ENCODE assay signal across 8 cellular contexts in genomic region chr9:135504262-135505229, GRCh38. TPM values are rescaled to one million over a fixed set of nuclear protein-coding genes. Genes with fewer than 3 reads are reported as not detected.
DNase-seq lines count a peak whose midpoint lies in the region; ATAC-seq, FAIRE-seq and TF ChIP-seq lines count a peak whose summit lies in the region.

No MANE protein-coding gene starts in this region.

- no peak overlapping the region for H2AFZ ChIP-seq in PC-3 (ENCODE audit: low read length)

- H3K36me3 ChIP-seq in PC-3 (ENCODE audit: low read depth, low read length): peaks cover 6% of the 10 kb centered on the region; the same call in 1 of the 2 replicates

- H3K27ac ChIP-seq in PC-3 (ENCODE audit: low read length): no peak overlapping the region

- peaks cover 22% of the 10 kb centered on the region for H3K79me2 ChIP-seq in PC-3 (ENCODE audit: low read length)

- peaks cover 7% of the 10 kb centered on the region for H3K4me1 ChIP-seq in PC-3 (ENCODE audit: insufficient read depth, low read length)

- POLR2A ChIA-PET in PC-3 (lab: Charles Lee; ENCODE audit: unreplicated experiment): no interaction called here

- no peak overlapping the region for H3K4me2 ChIP-seq in PC-3 (ENCODE audit: low read length)

- TF ChIP-seq CTCF in AG09319 (IDR thresholded peaks at IDR 0.05; ENCODE audit: low read depth, low read length) (peak; percentile 90), PC-3 (conservative IDR thresholded peaks at IDR 0.05; ENCODE audit: low read depth, low read length) (peak; percentile 70)

- DNase-seq in AG09319 (ENCODE audit: extremely low read depth, low read depth): no peak
- peak; percentile 33 for DNase-seq in GM18507 (ENCODE audit: extremely low spot score, insufficient read length, low read depth)
- DNase-seq in PC-3: peak; percentile 42
- peak; percentile 36 for DNase-seq in activated effector memory CD4-positive, alpha-beta T cell treated with Interleukin-2 at 50 U/mL for 16 hours
- DNase-seq in frontal cortex (ENCODE audit: low spot score in 2 of 2): peak; percentile 70 to 85
- DNase-seq in posterior cingulate gyrus: peak; percentile 54 to 95 (median 74)

- H3K9me2 ChIP-seq in PC-3 (replicated peaks; ENCODE audit: low read length): no peaks in the 10 kb centered on the region

- no TSS peak for BruUV-seq in PC-3 (replicated peaks; lab: Mats Ljungman, UMichigan)

- no peaks in the 10 kb centered on the region for H3K27me3 ChIP-seq in PC-3 (ENCODE audit: low read length)

- FAIRE-seq in GM18507 (lab: Jason Lieb, UNC) (peak; percentile 81), frontal cortex (lab: Jason Lieb, UNC) (no peak)

- CTCF ChIA-PET in PC-3 (lab: Charles Lee): interaction anchor here (0.6 kb wide), 1 partner anchor 40 kb away, joined by 7 read pairs; no protein-coding TSS in a partner anchor

- H3F3A ChIP-seq in PC-3 (ENCODE audit: low read length, unreplicated experiment): no peaks in the 10 kb centered on the region

- H3K9ac ChIP-seq in PC-3 (ENCODE audit: low read length): no peak overlapping the region

- intact Hi-C loops in PC-3 (cut with micrococcal nuclease) (no loop called here), posterior cingulate gyrus (cut with DNase I) (loop anchor here (5.0 kb wide), 1 partner anchor 403 kb away; the partner anchor contains the start of gene CAMSAP1)

- peak; percentile 15; the same call in 1 of the 2 replicates for ATAC-seq in PC-3
- no peak for ATAC-seq in HG02798 (IDR thresholded peaks at IDR 0.05; ENCODE audit: poor library complexity, unreplicated experiment)
- ATAC-seq in GM19455 (IDR thresholded peaks at IDR 0.05; ENCODE audit: unreplicated experiment): no peak

- no peaks in the 10 kb centered on the region for H3K9me3 ChIP-seq in PC-3 (ENCODE audit: low read length)

- H3K4me3 ChIP-seq in PC-3 (ENCODE audit: low read length): no peak overlapping the region

- H4K20me1 ChIP-seq in PC-3 (ENCODE audit: low read length): no peaks in the 10 kb centered on the region

RNA-seq across cellular contexts. Expression of gene MRPS2, which starts 4.1 kb away (rescaled TPM):
- 62.4 and 73.4 TPM in 2 replicates for total RNA-seq in PC-3 (2014; rRNA removed)
- 13.9 TPM for total RNA-seq in frontal cortex

RNA-seq across cellular contexts. Expression of gene LCN1, which starts 16.7 kb away (rescaled TPM):
- total RNA-seq in PC-3 (2014; rRNA removed): not detected in 2 replicates
- not detected for total RNA-seq in frontal cortex

RNA-seq across cellular contexts. Expression of gene PPP1R26, which starts 25.0 kb away (rescaled TPM):
- total RNA-seq in PC-3 (2014; rRNA removed) (22.6 and 30.6 TPM in 2 replicates), frontal cortex (35.5 TPM)

RNA-seq across cellular contexts. Expression of gene OBP2A, which starts 41.4 kb away (rescaled TPM):
- not detected in 2 replicates for total RNA-seq in PC-3 (2014; rRNA removed)
- total RNA-seq in frontal cortex: not detected

RNA-seq across cellular contexts. Expression of gene PAEP, which starts 57.0 kb away (rescaled TPM):
- total RNA-seq in PC-3 (2014; rRNA removed) (not detected in 2 replicates), frontal cortex (not detected)
